Comparison of ENCODE assay signal across 13 cellular contexts in genomic region chr9:131258186-131258585, GRCh38. TPM values are rescaled to one million over a fixed set of nuclear protein-coding genes. Genes with fewer than 3 reads are reported as not detected.
A peak's percentile ranks its signal among the peaks of the same experiment; 100 is the strongest.
DNase-seq lines count a peak whose midpoint lies in the region; ATAC-seq lines count a peak whose summit lies in the region.
"Had no signal": no experiment of that assay in that cellular context is flagged by ENCODE, and none has a peak within 500 bp of the region (broad histone marks: within the 10 kb centered on the region; RNA-seq: fewer than 3 reads in every experiment).

No MANE protein-coding gene starts in this region.

- peak overlapping the region; percentile 3 for H3K27ac ChIP-seq in right cardiac atrium (ENCODE audit: low read length)

- peaks cover 61% of the 10 kb centered on the region for H3K36me3 Mint-ChIP-seq in activated T-cell treated with anti-CD3 and anti-CD28 coated beads, Interleukin-2, amount 50 U/mL, for 24 hours (ENCODE audit: low read depth)
- peaks cover 21% of the 10 kb centered on the region for H3K36me3 Mint-ChIP-seq in activated T-helper 1 cell treated with anti-CD3 and anti-CD28 coated beads, Interleukin-12 subunit alpha, Interleukin-12 subunit beta, Interleukin-2, Interleukin-4 antibody, amounts not matched to agents 30 ng/mL and 10 ng/mL and 1 ng/mL, durations not matched to agents 14 hours and 24 hours and 36 hours (ENCODE audit: low read depth)

- no peaks in the 10 kb centered on the region for H3K9me3 ChIP-seq in right cardiac atrium (ENCODE audit: control insufficient read depth, low read length)

- intact Hi-C loops in activated T-helper 1 cell treated with anti-CD3 and anti-CD28 coated beads, Interleukin-12 subunit alpha, Interleukin-12 subunit beta, Interleukin-2, Interleukin-4 antibody, amounts not matched to agents 30 ng/mL and 10 ng/mL and 1 ng/mL, durations not matched to agents 14 hours and 24 hours and 36 hours (cut with micrococcal nuclease), result loop anchor here (5.0 kb wide), 1 partner anchor 1094 kb away; the partner anchor contains the start of gene SETX
- intact Hi-C loops in right cardiac atrium (cut with DNase I), result loop anchor here in 1 of 4 donors (10.0 kb wide), 1 partner anchor 67 kb away; no protein-coding TSS in a partner anchor

- ATAC-seq in right cardiac atrium (no peak), HG03460 (IDR thresholded peaks at IDR 0.05; ENCODE audit: unreplicated experiment) (no peak)
- ATAC-seq in stimulated activated naive CD8-positive, alpha-beta T cell treated with anti-CD3 and anti-CD28 coated beads, Interleukin-15, amount 100 ng/mL, for 72 hours, result no peak

- H3K4me1 ChIP-seq in right cardiac atrium (ENCODE audit: control insufficient read depth, insufficient read depth, low read length), result peaks cover 13% of the 10 kb centered on the region

- H3K4me3 Mint-ChIP-seq in activated T-cell treated with anti-CD3 and anti-CD28 coated beads, Interleukin-2, amount 50 U/mL, for 24 hours, result no peak overlapping the region
- H3K4me3 Mint-ChIP-seq in activated T-helper 1 cell treated with anti-CD3 and anti-CD28 coated beads, Interleukin-12 subunit alpha, Interleukin-12 subunit beta, Interleukin-2, Interleukin-4 antibody, amounts not matched to agents 30 ng/mL and 10 ng/mL and 1 ng/mL, durations not matched to agents 14 hours and 24 hours and 36 hours, result no peak overlapping the region
- peak overlapping the region; percentile 11 to 50 for H3K4me3 Mint-ChIP-seq in stimulated activated naive CD8-positive, alpha-beta T cell treated with anti-CD3 and anti-CD28 coated beads, Interleukin-15, amount 100 ng/mL, for 72 hours

- DNase-seq in activated T-cell treated with anti-CD3 and anti-CD28 coated beads, Interleukin-2, amount 50 U/mL, for 24 hours, result no peak
- DNase-seq in activated T-cell treated with anti-CD3 and anti-CD28 coated beads for 4 hours (no peak), right cardiac atrium (peak in 2 of 3 donors; percentile 71 to 82), NCI-H2107 (lab: John Stamatoyannopoulos, UW) (no peak)
- DNase-seq in activated T-helper 1 cell treated with anti-CD3 and anti-CD28 coated beads, Interleukin-12 subunit alpha, Interleukin-12 subunit beta, Interleukin-2, Interleukin-4 antibody, amounts not matched to agents 30 ng/mL and 10 ng/mL and 1 ng/mL, durations not matched to agents 14 hours and 24 hours and 36 hours (ENCODE audit: low spot score), result no peak
- no peak for DNase-seq in stimulated activated naive CD8-positive, alpha-beta T cell treated with anti-CD3 and anti-CD28 coated beads, Interleukin-15, amount 100 ng/mL, for 72 hours
- no peak for DNase-seq in stimulated activated CD4-positive, alpha-beta T cell treated with anti-CD3 and anti-CD28 coated beads, Interleukin-2, amount 100 ng/mL, for 24 hours
- DNase-seq: ACHN, DMS 273 treated with DMSO at 0.1 percent for 48 hours, KG1, NCI-H187 treated with DMSO at 0.1 percent for 48 hours, nucleus accumbens had no signal

- peak overlapping the region; percentile 97 for H3K27ac Mint-ChIP-seq in activated T-cell treated with anti-CD3 and anti-CD28 coated beads, Interleukin-2, amount 50 U/mL, for 24 hours
- peak overlapping the region; percentile 99 for H3K27ac Mint-ChIP-seq in activated T-helper 1 cell treated with anti-CD3 and anti-CD28 coated beads, Interleukin-12 subunit alpha, Interleukin-12 subunit beta, Interleukin-2, Interleukin-4 antibody, amounts not matched to agents 30 ng/mL and 10 ng/mL and 1 ng/mL, durations not matched to agents 14 hours and 24 hours and 36 hours
- H3K27ac Mint-ChIP-seq in stimulated activated naive CD8-positive, alpha-beta T cell treated with anti-CD3 and anti-CD28 coated beads, Interleukin-15, amount 100 ng/mL, for 72 hours, result peak overlapping the region; percentile 82 to 98

- no peaks in the 10 kb centered on the region for H3K27me3 ChIP-seq in right cardiac atrium (ENCODE audit: control insufficient read depth, insufficient read depth)

- no peaks in the 10 kb centered on the region for H3K27me3 Mint-ChIP-seq in activated T-cell treated with anti-CD3 and anti-CD28 coated beads, Interleukin-2, amount 50 U/mL, for 24 hours
- no peaks in the 10 kb centered on the region for H3K27me3 Mint-ChIP-seq in activated T-helper 1 cell treated with anti-CD3 and anti-CD28 coated beads, Interleukin-12 subunit alpha, Interleukin-12 subunit beta, Interleukin-2, Interleukin-4 antibody, amounts not matched to agents 30 ng/mL and 10 ng/mL and 1 ng/mL, durations not matched to agents 14 hours and 24 hours and 36 hours (ENCODE audit: insufficient read depth)
- no peaks in the 10 kb centered on the region for H3K27me3 Mint-ChIP-seq in stimulated activated naive CD8-positive, alpha-beta T cell treated with anti-CD3 and anti-CD28 coated beads, Interleukin-15, amount 100 ng/mL, for 72 hours

- peaks cover 69% of the 10 kb centered on the region for H3K4me1 Mint-ChIP-seq in activated T-cell treated with anti-CD3 and anti-CD28 coated beads, Interleukin-2, amount 50 U/mL, for 24 hours (ENCODE audit: low read depth)
- H3K4me1 Mint-ChIP-seq in activated T-helper 1 cell treated with anti-CD3 and anti-CD28 coated beads, Interleukin-12 subunit alpha, Interleukin-12 subunit beta, Interleukin-2, Interleukin-4 antibody, amounts not matched to agents 30 ng/mL and 10 ng/mL and 1 ng/mL, durations not matched to agents 14 hours and 24 hours and 36 hours (ENCODE audit: low read depth), result peaks cover 57% of the 10 kb centered on the region
- peaks cover 81% of the 10 kb centered on the region for H3K4me1 Mint-ChIP-seq in stimulated activated naive CD8-positive, alpha-beta T cell treated with anti-CD3 and anti-CD28 coated beads, Interleukin-15, amount 100 ng/mL, for 72 hours

- H3K9me3 Mint-ChIP-seq in activated T-cell treated with anti-CD3 and anti-CD28 coated beads, Interleukin-2, amount 50 U/mL, for 24 hours, result no peaks in the 10 kb centered on the region
- H3K9me3 Mint-ChIP-seq in activated T-helper 1 cell treated with anti-CD3 and anti-CD28 coated beads, Interleukin-12 subunit alpha, Interleukin-12 subunit beta, Interleukin-2, Interleukin-4 antibody, amounts not matched to agents 30 ng/mL and 10 ng/mL and 1 ng/mL, durations not matched to agents 14 hours and 24 hours and 36 hours, result no peaks in the 10 kb centered on the region
- H3K9me3 Mint-ChIP-seq in stimulated activated naive CD8-positive, alpha-beta T cell treated with anti-CD3 and anti-CD28 coated beads, Interleukin-15, amount 100 ng/mL, for 72 hours, result no peaks in the 10 kb centered on the region

- no peak overlapping the region for H3K4me3 ChIP-seq in right cardiac atrium (ENCODE audit: low read length)

- whole genome bisulfite sequencing in right cardiac atrium, result 57% methylated on average over 15 of the region's 15 CpGs

RNA-seq across cellular contexts. Expression of gene FAM78A, which starts 18.1 kb away (rescaled TPM):
- 52.8 and 54.3 TPM in 2 replicates for total RNA-seq in activated T-helper 1 cell treated with anti-CD3 and anti-CD28 coated beads, Interleukin-12 subunit alpha, Interleukin-12 subunit beta, Interleukin-2, Interleukin-4 antibody, amounts not matched to agents 30 ng/mL and 10 ng/mL and 1 ng/mL, durations not matched to agents 14 hours and 24 hours and 36 hours
- total RNA-seq in right cardiac atrium, result 10 to 100 TPM; 37.9 to 63.8 (median 53.9) TPM
- 50.7 TPM for polyA plus RNA-seq in right cardiac atrium

RNA-seq across cellular contexts. Expression of gene PLPP7, which starts 31.3 kb away (rescaled TPM):
- 0.10 TPM in 1 of 2 replicates, not detected in the other for total RNA-seq in activated T-helper 1 cell treated with anti-CD3 and anti-CD28 coated beads, Interleukin-12 subunit alpha, Interleukin-12 subunit beta, Interleukin-2, Interleukin-4 antibody, amounts not matched to agents 30 ng/mL and 10 ng/mL and 1 ng/mL, durations not matched to agents 14 hours and 24 hours and 36 hours
- total RNA-seq in right cardiac atrium, result 100 to 1,000 TPM in 3 of 4 donors, 10 to 100 TPM in 1; 96.3 to 126 (median 106) TPM
- polyA plus RNA-seq in right cardiac atrium, result 160 TPM

Comparison
In these comparisons a context has a peak if more than half of its experiments do, and no peak if none do; other contexts are left out.
1. DNase-seq: peak in right cardiac atrium (2 of 3); none in activated T-cell treated with anti-CD3 and anti-CD28 coated beads, Interleukin-2, amount 50 U/mL, for 24 hours (single experiment), activated T-cell treated with anti-CD3 and anti-CD28 coated beads for 4 hours (single experiment), activated T-helper 1 cell treated with anti-CD3 and anti-CD28 coated beads, Interleukin-12 subunit alpha, Interleukin-12 subunit beta, Interleukin-2, Interleukin-4 antibody, amounts not matched to agents 30 ng/mL and 10 ng/mL and 1 ng/mL, durations not matched to agents 14 hours and 24 hours and 36 hours (single experiment), stimulated activated naive CD8-positive, alpha-beta T cell treated with anti-CD3 and anti-CD28 coated beads, Interleukin-15, amount 100 ng/mL, for 72 hours (0 of 2), stimulated activated CD4-positive, alpha-beta T cell treated with anti-CD3 and anti-CD28 coated beads, Interleukin-2, amount 100 ng/mL, for 24 hours (0 of 2) and NCI-H2107 (single experiment).
2. H3K4me3 Mint-ChIP-seq: peak in stimulated activated naive CD8-positive, alpha-beta T cell treated with anti-CD3 and anti-CD28 coated beads, Interleukin-15, amount 100 ng/mL, for 72 hours (2 of 2); none in activated T-cell treated with anti-CD3 and anti-CD28 coated beads, Interleukin-2, amount 50 U/mL, for 24 hours (single experiment) and activated T-helper 1 cell treated with anti-CD3 and anti-CD28 coated beads, Interleukin-12 subunit alpha, Interleukin-12 subunit beta, Interleukin-2, Interleukin-4 antibody, amounts not matched to agents 30 ng/mL and 10 ng/mL and 1 ng/mL, durations not matched to agents 14 hours and 24 hours and 36 hours (single experiment).
3. RNA of gene PLPP7, which starts 31.3 kb away (total RNA-seq): 96.3 to 126 TPM in right cardiac atrium; 0.10 TPM in activated T-helper 1 cell treated with anti-CD3 and anti-CD28 coated beads, Interleukin-12 subunit alpha, Interleukin-12 subunit beta, Interleukin-2, Interleukin-4 antibody, amounts not matched to agents 30 ng/mL and 10 ng/mL and 1 ng/mL, durations not matched to agents 14 hours and 24 hours and 36 hours; every median in the first group is over 10 times any median in the second.
4. Peak in every context shown above with its lines, with median percentiles within 50 percentile points of each other: H3K27ac Mint-ChIP-seq.